Comparison of ENCODE assay signal across 17 cellular contexts in genomic region chr3:29354894-29355293, GRCh38.
"Had no signal": no experiment of that assay in that cellular context is flagged by ENCODE, and none has a peak within 500 bp of the region (broad histone marks: within the 10 kb centered on the region; RNA-seq: fewer than 3 reads in every experiment).

No MANE protein-coding gene starts in this region.

- DNase-seq: effector memory CD4-positive, alpha-beta T cell; heart left ventricle; hippocampal formation; kidney glomerular epithelial cell; mesendoderm; naive B cell; nephron progenitor cell; spleen; stimulated activated CD4-positive, alpha-beta T cell treated with anti-CD3 and anti-CD28 coated beads, Interleukin-15, amount 100 ng/mL, for 24 hours; stimulated activated CD4-positive, alpha-beta T cell treated with anti-CD3 and anti-CD28 coated beads, Interleukin-1b, Interleukin-23, amount 100 ng/mL, for 48 hours; stimulated activated CD4-positive, alpha-beta T cell treated with anti-CD3 and anti-CD28 coated beads, Interleukin-4, amount 100 ng/mL, for 4 hours; stimulated activated naive B cell treated with anti-CD40 and anti-IgM and Interleukin-4, amounts not matched to agents 10 μg/mL and 1 μg/mL and 100 μg/mL, for 72 hours; stimulated activated naive CD8-positive, alpha-beta T cell treated with anti-CD3 and anti-CD28 coated beads, Interleukin-15, amount 100 ng/mL, for 72 hours; testis; upper lobe of right lung had no signal

- H3K27me3 Mint-ChIP-seq: naive B cell; stimulated activated naive B cell treated with anti-CD40 and anti-IgM and Interleukin-4, amounts not matched to agents 10 μg/mL and 1 μg/mL and 100 μg/mL, for 72 hours; stimulated activated naive CD8-positive, alpha-beta T cell treated with anti-CD3 and anti-CD28 coated beads, Interleukin-15, amount 100 ng/mL, for 72 hours had no signal

- H3K4me3 Mint-ChIP-seq: nephron progenitor cell; stimulated activated naive B cell treated with anti-CD40 and anti-IgM and Interleukin-4, amounts not matched to agents 10 μg/mL and 1 μg/mL and 100 μg/mL, for 72 hours; stimulated activated naive CD8-positive, alpha-beta T cell treated with anti-CD3 and anti-CD28 coated beads, Interleukin-15, amount 100 ng/mL, for 72 hours had no signal

- H3K9me3 Mint-ChIP-seq: stimulated activated naive B cell treated with anti-CD40 and anti-IgM and Interleukin-4, amounts not matched to agents 10 μg/mL and 1 μg/mL and 100 μg/mL, for 72 hours; stimulated activated naive CD8-positive, alpha-beta T cell treated with anti-CD3 and anti-CD28 coated beads, Interleukin-15, amount 100 ng/mL, for 72 hours had no signal

- H3K36me3 Mint-ChIP-seq: naive B cell; stimulated activated naive B cell treated with anti-CD40 and anti-IgM and Interleukin-4, amounts not matched to agents 10 μg/mL and 1 μg/mL and 100 μg/mL, for 72 hours had no signal

- H3K27ac Mint-ChIP-seq: nephron progenitor cell; stimulated activated naive B cell treated with anti-CD40 and anti-IgM and Interleukin-4, amounts not matched to agents 10 μg/mL and 1 μg/mL and 100 μg/mL, for 72 hours had no signal

- ATAC-seq: esophagus mucosa; heart left ventricle; sciatic nerve; stimulated activated naive B cell treated with anti-CD40 and anti-IgM and Interleukin-4, amounts not matched to agents 10 μg/mL and 1 μg/mL and 100 μg/mL, for 72 hours; stimulated activated naive CD8-positive, alpha-beta T cell treated with anti-CD3 and anti-CD28 coated beads, Interleukin-15, amount 100 ng/mL, for 72 hours; upper lobe of right lung had no signal

- H3K4me1 Mint-ChIP-seq: nephron progenitor cell; stimulated activated naive B cell treated with anti-CD40 and anti-IgM and Interleukin-4, amounts not matched to agents 10 μg/mL and 1 μg/mL and 100 μg/mL, for 72 hours; stimulated activated naive CD8-positive, alpha-beta T cell treated with anti-CD3 and anti-CD28 coated beads, Interleukin-15, amount 100 ng/mL, for 72 hours had no signal
